ENCODE assay signal across 8 cellular contexts in genomic region chr13:24693862-24694471, GRCh38. TPM values are rescaled to one million over a fixed set of nuclear protein-coding genes. Genes with fewer than 3 reads are reported as not detected.
DNase-seq lines count a peak whose midpoint lies in the region; ATAC-seq lines count a peak whose summit lies in the region.

No MANE protein-coding gene starts in this region.

- H3K79me2 ChIP-seq in trophoblast cell (ENCODE audit: control insufficient read depth, insufficient read depth, low read length, poor library complexity), result no peaks in the 10 kb centered on the region

- no peaks in the 10 kb centered on the region for H3K36me3 ChIP-seq in trophoblast cell (ENCODE audit: control insufficient read depth in 1 of 2, insufficient read depth in 2 of 2, low read length in 2 of 2)

- H2AFZ ChIP-seq in trophoblast cell (ENCODE audit: insufficient read depth, low read length, poor library complexity), result no peak overlapping the region

- H4K91ac ChIP-seq in trophoblast cell (ENCODE audit: low read depth, low read length), result no peak overlapping the region

- H3K23ac ChIP-seq in trophoblast cell (ENCODE audit: low read length), result no peak overlapping the region

- peak in 2 of 3 donors; percentile 19 to 63 for DNase-seq in stimulated activated CD4-positive, alpha-beta T cell treated with anti-CD3 and anti-CD28 coated beads, Interleukin-12 subunit alpha, Interleukin-12 subunit beta, amount 100 ng/mL, for 48 hours (ENCODE audit: low read depth in 2 of 3, low spot score in 1 of 3)
- no peak for DNase-seq in stimulated activated CD4-positive, alpha-beta T cell treated with anti-CD3 and anti-CD28 coated beads, Interleukin-12 subunit alpha, Interleukin-12 subunit beta, amount 100 ng/mL, for 4 hours
- peak; percentile 93 for DNase-seq in NCI-H748 (lab: John Stamatoyannopoulos, UW; ENCODE audit: unreplicated experiment)
- DNase-seq in activated CD8-positive, alpha-beta memory T cell treated with anti-CD3 and anti-CD28 coated beads, Interleukin-2, amount 50 U/mL, for 4 hours, result peak; percentile 26
- peak; percentile 47 for DNase-seq in foreskin melanocyte
- peak; percentile 60 to 85 for DNase-seq in trophoblast cell

- H3K4me2 ChIP-seq in trophoblast cell (ENCODE audit: low read length), result peak overlapping the region; percentile 37

- H3K9me3 ChIP-seq in trophoblast cell (ENCODE audit: insufficient read depth, low read depth, low read length), result peaks cover 3% of the 10 kb centered on the region

- no peak overlapping the region for H3K9ac ChIP-seq in trophoblast cell (ENCODE audit: low read length)

- WGBS in trophoblast cell (ENCODE audit: extremely low coverage, insufficient coverage, insufficient read length), result no CpG with 5 or more reads among the region's 17 CpGs

- H3K27ac ChIP-seq in trophoblast cell (ENCODE audit: low read depth, low read length), result no peak overlapping the region

- no peak overlapping the region for H2AK5ac ChIP-seq in trophoblast cell (ENCODE audit: low read length)

- no peak overlapping the region for H4K12ac ChIP-seq in trophoblast cell (ENCODE audit: low read depth, low read length)

- no peak overlapping the region for H4K8ac ChIP-seq in trophoblast cell (ENCODE audit: low read depth, low read length)

- H2BK120ac ChIP-seq in trophoblast cell (ENCODE audit: insufficient read depth, low read length, poor library complexity), result no peak overlapping the region

- no peak overlapping the region for H2BK5ac ChIP-seq in trophoblast cell (ENCODE audit: low read depth, low read length, poor library complexity)

- no peak overlapping the region for H3K14ac ChIP-seq in trophoblast cell (ENCODE audit: low read length)

- peaks cover 6% of the 10 kb centered on the region in 2 experiments for H3K4me1 ChIP-seq in trophoblast cell (ENCODE audit: control insufficient read depth in 1 of 2, insufficient read depth in 2 of 2, low read length in 2 of 2)

- no peaks in the 10 kb centered on the region for H3K27me3 ChIP-seq in trophoblast cell (ENCODE audit: insufficient read depth, low read length)

- ATAC-seq in HG03354 (IDR thresholded peaks at IDR 0.05; ENCODE audit: poor library complexity, severe bottlenecking, unreplicated experiment), result peak; percentile 74
- ATAC-seq in HG02938 (IDR thresholded peaks at IDR 0.05; ENCODE audit: unreplicated experiment), result no peak

- H2BK12ac ChIP-seq in trophoblast cell (ENCODE audit: low read length), result no peak overlapping the region

- H3K4ac ChIP-seq in trophoblast cell (ENCODE audit: low read depth, low read length), result no peak overlapping the region

- H3K18ac ChIP-seq in trophoblast cell (ENCODE audit: low read length), result no peak overlapping the region

- H3K79me1 ChIP-seq in trophoblast cell (ENCODE audit: low read length), result no peaks in the 10 kb centered on the region

- H3K4me3 ChIP-seq in trophoblast cell (ENCODE audit: low read depth, low read length), result no peak overlapping the region

RNA-seq across cellular contexts. Expression of gene ATP12A, which starts 13.8 kb away (rescaled TPM):
- polyA plus RNA-seq in trophoblast cell (2013), result 3.2 and 4.4 TPM in 2 replicates
